2 cellular contexts compared by ENCODE assay signal in the genomic region with DNA sequence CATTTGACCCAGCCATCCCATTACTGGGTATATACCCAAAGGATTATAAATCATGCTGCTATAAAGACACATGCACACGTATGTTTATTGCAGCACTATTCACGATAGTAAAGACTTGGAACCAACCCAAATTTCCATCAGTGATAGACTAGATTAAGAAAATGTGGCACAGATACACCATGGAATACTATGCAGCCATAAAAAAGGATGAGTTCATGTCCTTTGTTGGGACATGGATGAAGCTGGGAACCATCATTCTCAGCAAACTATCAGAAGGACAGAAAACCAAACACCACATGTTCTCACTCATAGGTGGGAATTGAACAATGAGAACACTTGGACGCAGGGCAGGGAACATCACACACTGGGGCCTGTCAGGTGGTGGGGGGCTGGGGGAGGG.
DNase-seq lines count a peak whose midpoint lies in the region; ATAC-seq, FAIRE-seq and TF ChIP-seq lines count a peak whose summit lies in the region.
"Not testable (repeated sequence)": the region's sequence is repeated elsewhere in the genome, so short reads cannot be mapped to it uniquely, and the experiment has no call there.

No MANE protein-coding gene starts in this region.

- H3K9me3 ChIP-seq in HEK293 (ENCODE audit: control insufficient read depth, insufficient read depth, low read depth, low read length); K562 (replicated peaks; ENCODE audit: control insufficient read depth, insufficient read depth, low read depth, low read length): not testable (repeated sequence)

- H3K4me3 ChIP-seq in HEK293 (ENCODE audit: low read depth, low read length); K562: not testable (repeated sequence)

- not testable (repeated sequence) for DNase-seq in K562 (ENCODE audit: extremely low read depth in 1 of 4, low spot score in 3 of 4)

- H3K79me2 ChIP-seq in K562 (ENCODE audit: control insufficient read depth, insufficient read depth, low read length) = not testable (repeated sequence)

- POLR2A ChIA-PET in HEK293 (lab: Yijun Ruan, JAX); K562 (lab: Yijun Ruan, JAX): not testable (repeated sequence)

- not testable (repeated sequence) for H3K9me1 ChIP-seq in K562 (ENCODE audit: control insufficient read depth, insufficient read depth, low read length)

- not testable (repeated sequence) for H3K4me1 ChIP-seq in HEK293 (ENCODE audit: control insufficient read depth, insufficient read depth, low read length); K562 (replicated peaks in 1 of 2; ENCODE audit: control insufficient read depth in 2 of 2, insufficient read depth in 2 of 2, low read length in 2 of 2)

- not testable (repeated sequence) for H3K4me2 ChIP-seq in K562 (ENCODE audit: insufficient read depth, low read length)

- H4K20me1 ChIP-seq in K562 (replicated peaks; ENCODE audit: control insufficient read depth, insufficient read depth, low read length) = not testable (repeated sequence)

- not testable (repeated sequence) for TF ChIP-seq POLR2A in K562 (conservative IDR thresholded peaks at IDR 0.05)

- intact Hi-C loops in K562 (cut with micrococcal nuclease) = loop anchor here (5.0 kb wide), 1 partner anchor 141 kb away; no protein-coding TSS in a partner anchor

- not testable (repeated sequence) for ATAC-seq in K562

- not testable (repeated sequence) for BruUV-seq in K562 (replicated peaks; lab: Mats Ljungman, UMichigan)

- not testable (repeated sequence) for TF ChIP-seq EP300 in K562 (IDR thresholded peaks at IDR 0.05; ENCODE audit: low read length)

- H3K27ac ChIP-seq in HEK293 (ENCODE audit: extremely low read depth, low read depth, low read length); K562 (ENCODE audit: extremely low read depth, low read depth, low read length): not testable (repeated sequence)

- not testable (repeated sequence) for TF ChIP-seq RAD21 in K562 (CRISPR knock-in tag; conservative IDR thresholded peaks at IDR 0.05 in 1 of 2, IDR thresholded peaks at IDR 0.05 in 1 of 2)

- not testable (repeated sequence) for TF ChIP-seq CTCF in HEK293 (tag by site-specific recombination; IDR thresholded peaks at IDR 0.05); K562 (IDR thresholded peaks at IDR 0.05 in 2 of 3, conservative IDR thresholded peaks at IDR 0.05 in 1 of 3; ENCODE audit: insufficient read depth in 2 of 3, low read depth in 1 of 3, low read length in 3 of 3)

- not testable (repeated sequence) for H3K9ac ChIP-seq in K562 (ENCODE audit: insufficient read depth in 1 of 2, low read depth in 2 of 2, low read length in 2 of 2)

- not testable (repeated sequence) for H2AFZ ChIP-seq in K562 (ENCODE audit: low read depth, low read length)

- CTCF ChIA-PET in HEK293 (lab: Yijun Ruan, JAX); K562 (lab: Yijun Ruan, JAX; ENCODE audit: low intra/inter-chr PET ratio): not testable (repeated sequence)

- not testable (repeated sequence) for H3K27me3 ChIP-seq in K562 (ENCODE audit: control insufficient read depth in 2 of 2, insufficient read depth in 2 of 2, low read length in 2 of 2)

- WGBS in K562 (ENCODE audit: insufficient coverage, low coverage, missing lambda C conversion rate) = 78% methylated on average over 2 of the region's 3 CpGs

- in situ Hi-C loops in K562 (cut with MboI) = not testable (repeated sequence)

- FAIRE-seq in K562 (lab: Jason Lieb, UNC) = not testable (repeated sequence)

- H3K36me3 ChIP-seq in HEK293 (ENCODE audit: control insufficient read depth in 2 of 2, insufficient read depth in 1 of 2, low read length in 2 of 2); K562 (ENCODE audit: control insufficient read depth, insufficient read depth, low read length): not testable (repeated sequence)

TF ChIP-seq in HEK293, 187 proteins besides CTCF, POLR2A, EP300 and RAD21:
- TF ChIP-seq ZNF146 (tag by site-specific recombination; IDR thresholded peaks at IDR 0.05) = peak; percentile 82

TF ChIP-seq in K562, 482 proteins besides CTCF, POLR2A, EP300 and RAD21:
- peak; percentile 84 for TF ChIP-seq ZNF146 (CRISPR knock-in tag; IDR thresholded peaks at IDR 0.05; ENCODE audit: unreplicated experiment)
TF ChIP-seq in K562: peak in this region for 1; not testable (repeated sequence) for 481.
